In genomic region chr1:1326075-1326605, GRCh38 we compare ENCODE assay signal across 10 cellular contexts. TPM values are rescaled to one million over a fixed set of nuclear protein-coding genes. Genes with fewer than 3 reads are reported as not detected.
A peak's percentile ranks its signal among the peaks of the same experiment; 100 is the strongest.
DNase-seq lines count a peak whose midpoint lies in the region; ATAC-seq, FAIRE-seq and TF ChIP-seq lines count a peak whose summit lies in the region.
"Had no signal": no experiment of that assay in that cellular context is flagged by ENCODE, and none has a peak within 500 bp of the region (broad histone marks: within the 10 kb centered on the region; RNA-seq: fewer than 3 reads in every experiment).

No MANE protein-coding gene starts in this region.

- DNase-seq in AG04449 (ENCODE audit: low read depth, low spot score) (no peak), GM12878 (ENCODE audit: low read depth, low spot score) (no peak), SW 1271 (lab: John Stamatoyannopoulos, UW) (no peak), DMS153 treated with DMSO at 0.1 percent for 48 hours (lab: John Stamatoyannopoulos, UW; ENCODE audit: unreplicated experiment) (no peak), occipital lobe (lab: John Stamatoyannopoulos, UW) (no peak), NCI-H1105 (lab: John Stamatoyannopoulos, UW) (no peak)
- DNase-seq: EL had no signal

- peaks cover 4% of the 10 kb centered on the region for H3K36me3 Mint-ChIP-seq in IgD-negative memory B cell

- ATAC-seq in GM12878, result no peak
- ATAC-seq: activated CD4-positive, CD25-positive, alpha-beta regulatory T cell treated with anti-CD3 and anti-CD28 coated beads, Interleukin-2, amount 50 U/mL, for 24 hours had no signal

- no peak for TF ChIP-seq RAD21 in GM12878 (IDR thresholded peaks at IDR 0.05; ENCODE audit: insufficient read depth, low read depth, low read length)

- SMC1A ChIA-PET in GM12878 (lab: Charles Lee; ENCODE audit: uncharacterized antibody, unreplicated experiment), result no interaction called here

- H4K20me1 ChIP-seq in GM12878 (ENCODE audit: control insufficient read depth, insufficient read depth), result no peaks in the 10 kb centered on the region

- no peaks in the 10 kb centered on the region for H3K9me3 ChIP-seq in GM12878 (replicated peaks; ENCODE audit: control insufficient read depth, insufficient read depth, low read length)
- H3K9me3 ChIP-seq in mucosa of stomach (ENCODE audit: control insufficient read depth, low read length), result no peaks in the 10 kb centered on the region

- TSS peak; percentile 72 for BruUV-seq in GM12878 (replicated peaks; lab: Mats Ljungman, UMichigan)

- peak overlapping the region; percentile 50 to 87 (median 81) for H3K4me3 Mint-ChIP-seq in IgD-negative memory B cell

- CTCF ChIA-PET in AG04449 (lab: Yijun Ruan, JAX), result interaction anchor here (0.8 to 2.7 kb wide), 4 partner anchors 8 to 46 kb away, joined by 3 to 12 read pairs (median 4); no protein-coding TSS in a partner anchor
- CTCF ChIA-PET in GM12878 (lab: Yijun Ruan, JAX), result no interaction called here

- RAD21 ChIA-PET in GM12878 (lab: Charles Lee; ENCODE audit: unreplicated experiment), result no interaction called here

- in situ Hi-C loops in GM12878 (cut with MboI), result no loop called here

- peak overlapping the region; percentile 39; the same call in 1 of the 2 replicates for H3K27ac ChIP-seq in GM12878 (ENCODE audit: control insufficient read depth, insufficient read depth)

- H3K4me2 ChIP-seq in GM12878 (ENCODE audit: control insufficient read depth, insufficient read depth), result peak overlapping the region; percentile 99

- H3K4me3 ChIP-seq in AG04449 (ENCODE audit: low read depth, low read length), result peak overlapping the region; percentile 23
- H3K4me3 ChIP-seq in GM12878, result peak overlapping the region; percentile 87
- no peak overlapping the region for H3K4me3 ChIP-seq in mucosa of stomach (ENCODE audit: low read length)

- peak overlapping the region in 2 of 3 donors; percentile 65 to 81 for H3K27ac Mint-ChIP-seq in IgD-negative memory B cell

- no peak for TF ChIP-seq EP300 in GM12878 (IDR thresholded peaks at IDR 0.05; ENCODE audit: borderline replicate concordance in 1 of 2, control insufficient read depth in 1 of 2, low read depth in 2 of 2, low read length in 2 of 2)

- peaks cover 7 to 25% (median 21%) of the 10 kb centered on the region in 3 donors for H3K4me1 Mint-ChIP-seq in IgD-negative memory B cell

- H3K9me3 Mint-ChIP-seq in IgD-negative memory B cell, result no peaks in the 10 kb centered on the region

- TF ChIP-seq CTCF in AG04449 (IDR thresholded peaks at IDR 0.05; ENCODE audit: insufficient read depth, low read length, missing control alignments) (no peak), GM12878 (IDR thresholded peaks at IDR 0.05 in 2 of 3, conservative IDR thresholded peaks at IDR 0.05 in 1 of 3; ENCODE audit: control insufficient read depth in 2 of 3, extremely low read depth in 1 of 3, insufficient read depth in 1 of 3, low read depth in 3 of 3, low read length in 3 of 3) (no peak)

- H3K4me1 ChIP-seq in GM12878 (ENCODE audit: control insufficient read depth, insufficient read depth, low read length) (peaks cover 10% of the 10 kb centered on the region), mucosa of stomach (ENCODE audit: control insufficient read depth, insufficient read depth, low read length) (peaks cover 33% of the 10 kb centered on the region)

- H2AFZ ChIP-seq in GM12878 (ENCODE audit: control insufficient read depth, low read depth, low read length), result no peak overlapping the region

- no peak for TF ChIP-seq POLR2A in GM12878 (IDR thresholded peaks at IDR 0.05; ENCODE audit: low read depth, low read length)

- no peak for FAIRE-seq in GM12878 (lab: Jason Lieb, UNC)

- POLR2A ChIA-PET in AG04449 (lab: Yijun Ruan, JAX), result no interaction called here
- POLR2A ChIA-PET in GM12878 (lab: Charles Lee), result no interaction called here

- H3K27me3 ChIP-seq in GM12878 (replicated peaks in 1 of 2; ENCODE audit: control insufficient read depth in 2 of 2, insufficient read depth in 2 of 2, low read length in 1 of 2) (no peaks in the 10 kb centered on the region), mucosa of stomach (ENCODE audit: control insufficient read depth, insufficient read depth, low read length) (peaks cover 9% of the 10 kb centered on the region)

- H3K36me3 ChIP-seq in GM12878 (ENCODE audit: control insufficient read depth in 2 of 2, insufficient read depth in 2 of 2, low read length in 1 of 2) (no peaks in the 10 kb centered on the region), mucosa of stomach (ENCODE audit: control insufficient read depth, insufficient read depth, low read length) (no peaks in the 10 kb centered on the region)

- H3K79me2 ChIP-seq in GM12878 (ENCODE audit: control insufficient read depth, insufficient read depth, low read length), result peaks cover 40% of the 10 kb centered on the region

- intact Hi-C loops in GM12878 (cut with micrococcal nuclease; ENCODE audit: unreplicated experiment), result no loop called here

- H3K9ac ChIP-seq in GM12878 (ENCODE audit: control insufficient read depth, insufficient read depth, low read length) (peak overlapping the region; percentile 90), mucosa of stomach (ENCODE audit: low read length) (peak overlapping the region; percentile 84)

- 24% methylated on average over 8 of the region's 8 CpGs for WGBS in GM12878 (ENCODE audit: insufficient coverage, insufficient replicate concordance, low lambda C conversion rate, missing lambda C conversion rate)

- H3K27me3 Mint-ChIP-seq in IgD-negative memory B cell, result no peaks in the 10 kb centered on the region

RNA-seq across cellular contexts. Expression of gene CPTP, which starts 1.5 kb away (rescaled TPM):
- polyA plus RNA-seq in IgD-negative memory B cell (31.7 TPM), GM12878 (2011; rRNA removed) (1.7 and 2.9 TPM in 2 replicates), GM12878 (2014; fragmentation: Illumina TruSeq; extraction: Trizol) (1.8 TPM in 1 of 2 replicates, not detected in the other), GM12878 (2014; fragmentation: Nextera tagmentation; extraction: Ambion mirVana) (under 1 TPM; 0.06 to 0.18 TPM), GM12878 (2014; rRNA removed) (15.7 and 19.2 TPM in 2 replicates), GM12878 (2016; fragmentation: Nextera tagmentation; extraction: Ambion mirVana) (10 to 100 TPM; 17.7 to 24.3 TPM)
- total RNA-seq in GM12878 (2013; cell fraction: nucleolus; rRNA removed), result 16.5 and 18.3 TPM in 2 replicates
- total RNA-seq in GM12878 (2014; rRNA removed) (16.7 and 21.2 TPM in 2 replicates), GM12878 (2014; rRNA removed; fragmentation: Illumina TruSeq; extraction: Trizol) (2.8 and 4.3 TPM in 2 replicates), GM12878 (2021) (19.6 and 20.2 TPM in 2 replicates), occipital lobe (12.3 TPM)
- polyA plus RNA-seq in GM12878 (2011; ENCODE audit: low read depth), result 2.5 TPM
- polyA plus RNA-seq in GM12878 (2011; cell fraction: cytosol; rRNA removed), result 6.0 and 10.7 TPM in 2 replicates
- 9.1 and 12.3 TPM in 2 replicates for polyA plus RNA-seq in GM12878 (2011; cell fraction: nucleus; rRNA removed)
- 10.1 and 10.4 TPM in 2 replicates for polyA plus RNA-seq in GM12878 (2012)
- polyA minus RNA-seq in GM12878 (2011; rRNA and poly(A)+ RNA removed), result 1.8 and 7.2 TPM in 2 replicates
- polyA minus RNA-seq in GM12878 (2011; cell fraction: cytosol; rRNA and poly(A)+ RNA removed), result 5.3 and 9.6 TPM in 2 replicates
- polyA minus RNA-seq in GM12878 (2011; cell fraction: nucleus; rRNA and poly(A)+ RNA removed), result 11.4 and 14.2 TPM in 2 replicates

RNA-seq across cellular contexts. Expression of gene INTS11, which starts 1.7 kb away (rescaled TPM):
- polyA plus RNA-seq in IgD-negative memory B cell, result 65.8 TPM
- total RNA-seq in GM12878 (2013; cell fraction: nucleolus; rRNA removed), result 160 and 166 TPM in 2 replicates
- total RNA-seq in GM12878 (2014; rRNA removed), result 86.6 and 98.3 TPM in 2 replicates
- total RNA-seq in GM12878 (2014; rRNA removed; fragmentation: Illumina TruSeq; extraction: Trizol), result 36.8 and 41.1 TPM in 2 replicates
- 87.3 and 104 TPM in 2 replicates for total RNA-seq in GM12878 (2021)
- 34.7 TPM for polyA plus RNA-seq in GM12878 (2011; ENCODE audit: low read depth)
- 43.9 and 78.4 TPM in 2 replicates for polyA plus RNA-seq in GM12878 (2011; rRNA removed)
- 134 and 137 TPM in 2 replicates for polyA plus RNA-seq in GM12878 (2011; cell fraction: cytosol; rRNA removed)
- 386 and 456 TPM in 2 replicates for polyA plus RNA-seq in GM12878 (2011; cell fraction: nucleus; rRNA removed)
- 77.9 and 92.3 TPM in 2 replicates for polyA plus RNA-seq in GM12878 (2012)
- polyA plus RNA-seq in GM12878 (2014; fragmentation: Illumina TruSeq; extraction: Trizol), result 55.2 and 64.2 TPM in 2 replicates
- 1 to 10 TPM; 2.5 to 9.4 TPM for polyA plus RNA-seq in GM12878 (2014; fragmentation: Nextera tagmentation; extraction: Ambion mirVana)
- polyA plus RNA-seq in GM12878 (2014; rRNA removed), result 117 and 130 TPM in 2 replicates
- 10 to 100 TPM; 77.0 to 79.9 TPM for polyA plus RNA-seq in GM12878 (2016; fragmentation: Nextera tagmentation; extraction: Ambion mirVana)
- 67.1 and 96.1 TPM in 2 replicates for polyA minus RNA-seq in GM12878 (2011; rRNA and poly(A)+ RNA removed)
- 30.6 and 47.1 TPM in 2 replicates for polyA minus RNA-seq in GM12878 (2011; cell fraction: cytosol; rRNA and poly(A)+ RNA removed)
- 46.7 and 94.2 TPM in 2 replicates for polyA minus RNA-seq in GM12878 (2011; cell fraction: nucleus; rRNA and poly(A)+ RNA removed)
- total RNA-seq in occipital lobe, result 28.2 TPM

RNA-seq across cellular contexts. Expression of gene TAS1R3, which starts 4.9 kb away (rescaled TPM):
- polyA plus RNA-seq in IgD-negative memory B cell (5.5 TPM), GM12878 (2011; rRNA removed) (0.03 and 0.08 TPM in 2 replicates), GM12878 (2014; fragmentation: Illumina TruSeq; extraction: Trizol) (not detected in 2 replicates), GM12878 (2014; fragmentation: Nextera tagmentation; extraction: Ambion mirVana) (not detected), GM12878 (2014; rRNA removed) (0.19 and 0.41 TPM in 2 replicates), GM12878 (2016; fragmentation: Nextera tagmentation; extraction: Ambion mirVana) (under 1 TPM; 0.08 to 0.38 TPM)
- total RNA-seq in GM12878 (2013; cell fraction: nucleolus; rRNA removed), result 0.73 and 1.2 TPM in 2 replicates
- total RNA-seq in GM12878 (2014; rRNA removed) (0.05 and 0.06 TPM in 2 replicates), GM12878 (2014; rRNA removed; fragmentation: Illumina TruSeq; extraction: Trizol) (0.04 and 0.05 TPM in 2 replicates), GM12878 (2021) (0.29 and 0.51 TPM in 2 replicates), occipital lobe (0.31 TPM)
- 0.20 TPM for polyA plus RNA-seq in GM12878 (2011; ENCODE audit: low read depth)
- polyA plus RNA-seq in GM12878 (2011; cell fraction: cytosol; rRNA removed), result 0.10 and 0.15 TPM in 2 replicates
- 2.7 and 2.9 TPM in 2 replicates for polyA plus RNA-seq in GM12878 (2011; cell fraction: nucleus; rRNA removed)
- 0.46 and 0.62 TPM in 2 replicates for polyA plus RNA-seq in GM12878 (2012)
- polyA minus RNA-seq in GM12878 (2011; rRNA and poly(A)+ RNA removed), result 0.21 TPM in 1 of 2 replicates, not detected in the other
- polyA minus RNA-seq in GM12878 (2011; cell fraction: cytosol; rRNA and poly(A)+ RNA removed), result 0.27 TPM in 1 of 2 replicates, not detected in the other
- polyA minus RNA-seq in GM12878 (2011; cell fraction: nucleus; rRNA and poly(A)+ RNA removed), result 0.60 and 0.77 TPM in 2 replicates

RNA-seq across cellular contexts. Expression of gene PUSL1, which starts 17.7 kb away (rescaled TPM):
- polyA plus RNA-seq in IgD-negative memory B cell (21.0 TPM), GM12878 (2011; rRNA removed) (1.9 and 5.0 TPM in 2 replicates), GM12878 (2014; fragmentation: Illumina TruSeq; extraction: Trizol) (0.13 and 2.5 TPM in 2 replicates), GM12878 (2014; fragmentation: Nextera tagmentation; extraction: Ambion mirVana) (1 to 10 TPM in 1 of 2 experiments, under 1 TPM in 1; 0.16 to 1.5 TPM), GM12878 (2014; rRNA removed) (24.3 and 28.6 TPM in 2 replicates), GM12878 (2016; fragmentation: Nextera tagmentation; extraction: Ambion mirVana) (10 to 100 TPM; 27.5 to 28.4 TPM)
- 17.6 and 24.8 TPM in 2 replicates for total RNA-seq in GM12878 (2013; cell fraction: nucleolus; rRNA removed)
- total RNA-seq in GM12878 (2014; rRNA removed) (21.3 and 28.4 TPM in 2 replicates), GM12878 (2014; rRNA removed; fragmentation: Illumina TruSeq; extraction: Trizol) (5.3 and 6.0 TPM in 2 replicates), GM12878 (2021) (26.0 and 27.2 TPM in 2 replicates), occipital lobe (8.0 TPM)
- 3.3 TPM for polyA plus RNA-seq in GM12878 (2011; ENCODE audit: low read depth)
- polyA plus RNA-seq in GM12878 (2011; cell fraction: cytosol; rRNA removed), result 10.4 and 19.0 TPM in 2 replicates
- polyA plus RNA-seq in GM12878 (2011; cell fraction: nucleus; rRNA removed), result 20.4 and 32.0 TPM in 2 replicates
- polyA plus RNA-seq in GM12878 (2012), result 8.7 and 11.0 TPM in 2 replicates
- 2.6 and 5.0 TPM in 2 replicates for polyA minus RNA-seq in GM12878 (2011; rRNA and poly(A)+ RNA removed)
- polyA minus RNA-seq in GM12878 (2011; cell fraction: cytosol; rRNA and poly(A)+ RNA removed), result 4.4 and 6.0 TPM in 2 replicates
- 13.7 and 28.9 TPM in 2 replicates for polyA minus RNA-seq in GM12878 (2011; cell fraction: nucleus; rRNA and poly(A)+ RNA removed)

RNA-seq across cellular contexts. Expression of gene ACAP3, which starts 18.4 kb away (rescaled TPM):
- polyA plus RNA-seq in IgD-negative memory B cell (10.5 TPM), GM12878 (2011; rRNA removed) (4.6 and 8.3 TPM in 2 replicates), GM12878 (2014; fragmentation: Illumina TruSeq; extraction: Trizol) (0.62 and 4.5 TPM in 2 replicates), GM12878 (2014; fragmentation: Nextera tagmentation; extraction: Ambion mirVana) (under 1 TPM; 0.05 to 0.11 TPM), GM12878 (2014; rRNA removed) (28.1 and 32.7 TPM in 2 replicates), GM12878 (2016; fragmentation: Nextera tagmentation; extraction: Ambion mirVana) (10 to 100 TPM in 1 of 2 experiments, 1 to 10 TPM in 1; 5.9 to 10.9 TPM)
- total RNA-seq in GM12878 (2013; cell fraction: nucleolus; rRNA removed), result 33.1 and 35.9 TPM in 2 replicates
- total RNA-seq in GM12878 (2014; rRNA removed) (17.6 and 22.1 TPM in 2 replicates), GM12878 (2014; rRNA removed; fragmentation: Illumina TruSeq; extraction: Trizol) (4.0 and 4.4 TPM in 2 replicates), GM12878 (2021) (29.8 and 34.2 TPM in 2 replicates), occipital lobe (51.3 TPM)
- 3.8 TPM for polyA plus RNA-seq in GM12878 (2011; ENCODE audit: low read depth)
- 7.2 and 11.7 TPM in 2 replicates for polyA plus RNA-seq in GM12878 (2011; cell fraction: cytosol; rRNA removed)
- polyA plus RNA-seq in GM12878 (2011; cell fraction: nucleus; rRNA removed), result 255 and 314 TPM in 2 replicates
- 21.5 and 22.5 TPM in 2 replicates for polyA plus RNA-seq in GM12878 (2012)
- polyA minus RNA-seq in GM12878 (2011; rRNA and poly(A)+ RNA removed), result 11.4 and 14.2 TPM in 2 replicates
- polyA minus RNA-seq in GM12878 (2011; cell fraction: cytosol; rRNA and poly(A)+ RNA removed), result 8.3 and 17.0 TPM in 2 replicates
- polyA minus RNA-seq in GM12878 (2011; cell fraction: nucleus; rRNA and poly(A)+ RNA removed), result 20.7 and 27.7 TPM in 2 replicates
